ENCODE assay signal across 14 cellular contexts in genomic region chr4:40800064-40800463, GRCh38.
DNase-seq lines count a peak whose midpoint lies in the region; ATAC-seq lines count a peak whose summit lies in the region.
"Had no signal": no experiment of that assay in that cellular context is flagged by ENCODE, and none has a peak within 500 bp of the region (broad histone marks: within the 10 kb centered on the region; RNA-seq: fewer than 3 reads in every experiment).

No MANE protein-coding gene starts in this region.

- no peak overlapping the region for H3K4me3 Mint-ChIP-seq in stimulated activated naive B cell treated with anti-CD40 and anti-IgM and Interleukin-4, amounts not matched to agents 10 μg/mL and 1 μg/mL and 100 μg/mL, for 72 hours
- H3K4me3 Mint-ChIP-seq: activated CD4-positive, alpha-beta T cell treated with anti-CD3 and anti-CD28 coated beads, Interleukin-2, amount 10 ng/mL, durations not matched to agents 24 days and 14 days; nephron had no signal

- ATAC-seq in GM18867 (IDR thresholded peaks at IDR 0.05; ENCODE audit: unreplicated experiment) (peak; percentile 62), GM21526 (IDR thresholded peaks at IDR 0.05; ENCODE audit: low FRiP score, unreplicated experiment) (peak; percentile 78), HG03108 (IDR thresholded peaks at IDR 0.05; ENCODE audit: unreplicated experiment) (peak; percentile 97), GM19463 (IDR thresholded peaks at IDR 0.05; ENCODE audit: unreplicated experiment) (no peak)
- peak; percentile 96 to 97 for ATAC-seq in stimulated activated naive B cell treated with anti-CD40 and anti-IgM and Interleukin-4, amounts not matched to agents 10 μg/mL and 1 μg/mL and 100 μg/mL, for 72 hours (replicated peaks)
- ATAC-seq: left colon, PC-3 had no signal

- H3K4me1 Mint-ChIP-seq in stimulated activated naive B cell treated with anti-CD40 and anti-IgM and Interleukin-4, amounts not matched to agents 10 μg/mL and 1 μg/mL and 100 μg/mL, for 72 hours: peaks cover 0 to 6% of the 10 kb centered on the region in 2 donors
- H3K4me1 Mint-ChIP-seq: activated CD4-positive, alpha-beta T cell treated with anti-CD3 and anti-CD28 coated beads, Interleukin-2, amount 10 ng/mL, durations not matched to agents 24 days and 14 days; nephron had no signal

- no peaks in the 10 kb centered on the region for H3K9me3 Mint-ChIP-seq in stimulated activated naive B cell treated with anti-CD40 and anti-IgM and Interleukin-4, amounts not matched to agents 10 μg/mL and 1 μg/mL and 100 μg/mL, for 72 hours
- H3K9me3 Mint-ChIP-seq: activated CD4-positive, alpha-beta T cell treated with anti-CD3 and anti-CD28 coated beads, Interleukin-2, amount 10 ng/mL, durations not matched to agents 24 days and 14 days; nephron had no signal

- H3K27ac Mint-ChIP-seq in stimulated activated naive B cell treated with anti-CD40 and anti-IgM and Interleukin-4, amounts not matched to agents 10 μg/mL and 1 μg/mL and 100 μg/mL, for 72 hours: no peak overlapping the region
- H3K27ac Mint-ChIP-seq: activated CD4-positive, alpha-beta T cell treated with anti-CD3 and anti-CD28 coated beads, Interleukin-2, amount 10 ng/mL, durations not matched to agents 24 days and 14 days; nephron had no signal

- no peaks in the 10 kb centered on the region for H3K27me3 Mint-ChIP-seq in stimulated activated naive B cell treated with anti-CD40 and anti-IgM and Interleukin-4, amounts not matched to agents 10 μg/mL and 1 μg/mL and 100 μg/mL, for 72 hours

- no peak for DNase-seq in stimulated activated naive B cell treated with anti-CD40 and anti-IgM and Interleukin-4, amounts not matched to agents 10 μg/mL and 1 μg/mL and 100 μg/mL, for 72 hours
- no peak for DNase-seq in NCI-H446 treated with DMSO at 0.1 percent for 48 hours (lab: John Stamatoyannopoulos, UW)
- DNase-seq in activated CD4-positive, alpha-beta T cell treated with anti-CD3 and anti-CD28 coated beads for 4 hours: no peak
- DNase-seq: activated CD4-positive, alpha-beta T cell treated with anti-CD3 and anti-CD28 coated beads, Interleukin-2, amount 10 ng/mL, durations not matched to agents 24 days and 14 days; glutamatergic neuron; left colon; NCI-H187 treated with DMSO at 0.1 percent for 48 hours; PC-3; SW 1271 had no signal

- H3K36me3 Mint-ChIP-seq in stimulated activated naive B cell treated with anti-CD40 and anti-IgM and Interleukin-4, amounts not matched to agents 10 μg/mL and 1 μg/mL and 100 μg/mL, for 72 hours: no peaks in the 10 kb centered on the region
